ENCODE assay signal across 13 cellular contexts in the genomic region with DNA sequence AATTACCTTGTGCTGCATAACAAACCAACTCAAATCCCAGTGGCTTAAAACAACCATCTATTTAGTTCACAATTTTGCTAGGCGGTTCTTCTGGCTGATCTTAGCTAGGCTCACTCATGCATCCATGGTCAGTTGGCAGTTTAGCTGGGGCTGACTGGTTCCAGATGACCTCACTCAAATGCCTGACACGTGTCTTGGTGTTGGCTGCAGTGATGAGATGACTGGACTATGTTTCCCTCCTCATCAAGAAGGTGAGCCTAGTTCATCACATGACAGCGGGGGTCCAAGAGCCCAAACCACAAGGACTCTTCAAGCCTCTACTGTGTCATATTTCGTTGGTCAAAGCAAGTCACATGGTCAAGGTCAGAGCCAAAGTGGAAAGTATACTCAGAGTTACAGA. TPM values are rescaled to one million over a fixed set of nuclear protein-coding genes. Genes with fewer than 3 reads are reported as not detected.
DNase-seq lines count a peak whose midpoint lies in the region; ATAC-seq, FAIRE-seq and TF ChIP-seq lines count a peak whose summit lies in the region.
"Had no signal": no experiment of that assay in that cellular context is flagged by ENCODE, and none has a peak within 500 bp of the region (broad histone marks: within the 10 kb centered on the region; RNA-seq: fewer than 3 reads in every experiment).

No MANE protein-coding gene starts in this region.

- no peak for TF ChIP-seq CTCF in GM12865 (IDR thresholded peaks at IDR 0.05; ENCODE audit: insufficient read depth, low read depth, low read length, missing control alignments)
- TF ChIP-seq CTCF in foreskin fibroblast (IDR thresholded peaks at IDR 0.05; ENCODE audit: low read depth, low read length) = no peak
- TF ChIP-seq CTCF in gastroesophageal sphincter (IDR thresholded peaks at IDR 0.05) = no peak
- no peak for TF ChIP-seq CTCF in GM23338 (conservative IDR thresholded peaks at IDR 0.05; ENCODE audit: low read depth in 2 of 2)

- DNase-seq in GM12865 (ENCODE audit: low read depth) (peak; percentile 42), H54 (ENCODE audit: insufficient read length, low spot score) (no peak), M059J (ENCODE audit: low read depth) (peak; percentile 64), foreskin fibroblast (peak; percentile 47 to 55), SW 1271 (lab: John Stamatoyannopoulos, UW) (no peak), GM23338 (ENCODE audit: low spot score) (no peak), H7 (no peak)
- DNase-seq: activated T-cell treated with anti-CD3 and anti-CD28 coated beads for 4 hours, NCI-H446 treated with DMSO at 0.1 percent for 48 hours, Right ventricle myocardium superior, small intestine had no signal

- no peaks in the 10 kb centered on the region for H3K36me3 ChIP-seq in gastroesophageal sphincter
- H3K36me3 ChIP-seq in GM23338 (ENCODE audit: insufficient read depth) = no peaks in the 10 kb centered on the region
- no peaks in the 10 kb centered on the region for H3K36me3 ChIP-seq in H7 (replicated peaks; ENCODE audit: control insufficient read depth, insufficient read depth, low read length)

- H3K4me3 Mint-ChIP-seq in GM23338 = no peak overlapping the region

- no peaks in the 10 kb centered on the region for H3K9me3 ChIP-seq in gastroesophageal sphincter

- no peaks in the 10 kb centered on the region for H4K20me1 ChIP-seq in GM23338 (replicated peaks; ENCODE audit: insufficient read depth)
- H4K20me1 ChIP-seq: BLaER1 treated with 17β-estradiol and CSF1 and Interleukin-3, amounts not matched to agents 10 nM and 100 nM had no signal

- no peak overlapping the region for H3K27ac Mint-ChIP-seq in GM23338

- no peaks in the 10 kb centered on the region for H3K79me2 ChIP-seq in GM23338 (replicated peaks; ENCODE audit: insufficient read depth)

- peak; percentile 65 for FAIRE-seq in H54 (lab: Jason Lieb, UNC)
- FAIRE-seq: small intestine had no signal

- H3K4me1 ChIP-seq in gastroesophageal sphincter (no peaks in the 10 kb centered on the region), GM23338 (ENCODE audit: insufficient read depth) (no peaks in the 10 kb centered on the region)

- no peak overlapping the region for H3K4me2 ChIP-seq in GM23338
- H3K4me2 ChIP-seq: BLaER1 treated with 17β-estradiol and CSF1 and Interleukin-3, amounts not matched to agents 10 nM and 100 nM had no signal

- ATAC-seq in gastroesophageal sphincter = no peak
- ATAC-seq in GM23338 = no peak

- H3K4me1 Mint-ChIP-seq in GM23338 = peaks cover 3% of the 10 kb centered on the region; the same call in 2 of the 3 replicates

- 72 to 100% methylated on average over 1 to 2 of the region's 4 CpGs for WGBS in gastroesophageal sphincter (ENCODE audit: low coverage in 1 of 2), 2 donors

- H3K27ac ChIP-seq in gastroesophageal sphincter (no peak overlapping the region), GM23338 (ENCODE audit: low read depth) (no peak overlapping the region)
- H3K27ac ChIP-seq: BLaER1 treated with 17β-estradiol and CSF1 and Interleukin-3, amounts not matched to agents 10 nM and 100 nM had no signal

- H3K9me2 ChIP-seq in GM23338 (ENCODE audit: insufficient read depth) = 0 out of 2 replicates have a peak, but pooled peaks cover 6% of the 10 kb centered on the region

- no peak for TF ChIP-seq POLR2A in H54 (IDR thresholded peaks at IDR 0.05; ENCODE audit: low read depth, low read length)
- no peak for TF ChIP-seq POLR2A in gastroesophageal sphincter (IDR thresholded peaks at IDR 0.05)

- TF ChIP-seq EP300 in gastroesophageal sphincter (IDR thresholded peaks at IDR 0.05) = no peak

- H3F3A ChIP-seq in GM23338 (replicated peaks; ENCODE audit: low read depth) = no peaks in the 10 kb centered on the region

- no peaks in the 10 kb centered on the region for H3K27me3 ChIP-seq in gastroesophageal sphincter
- H3K27me3 ChIP-seq in GM23338 (ENCODE audit: insufficient read depth) = no peaks in the 10 kb centered on the region
- H3K27me3 ChIP-seq in H7 (ENCODE audit: control insufficient read depth, insufficient read depth, low read length) = no peaks in the 10 kb centered on the region
- H3K27me3 ChIP-seq: BLaER1 treated with 17β-estradiol and CSF1 and Interleukin-3, amounts not matched to agents 10 nM and 100 nM had no signal

- H3K36me3 Mint-ChIP-seq in GM23338 (ENCODE audit: low read depth) = peaks cover 3% of the 10 kb centered on the region; the same call in 1 of the 3 replicates

- no peaks in the 10 kb centered on the region for H3K27me3 Mint-ChIP-seq in GM23338 (ENCODE audit: insufficient read depth, low read depth, poor library complexity)

- peaks cover 16% of the 10 kb centered on the region for H3K9me3 Mint-ChIP-seq in GM23338

- H3K4me3 ChIP-seq in GM12865 (ENCODE audit: low read depth, low read length) = no peak overlapping the region
- H3K4me3 ChIP-seq in foreskin fibroblast (ENCODE audit: low read depth in 1 of 2, low read length in 2 of 2) = no peak overlapping the region
- no peak overlapping the region for H3K4me3 ChIP-seq in gastroesophageal sphincter
- no peak overlapping the region for H3K4me3 ChIP-seq in GM23338
- no peak overlapping the region for H3K4me3 ChIP-seq in H7 (ENCODE audit: insufficient read depth, low read depth, low read length)
- H3K4me3 ChIP-seq: BLaER1 treated with 17β-estradiol and CSF1 and Interleukin-3, amounts not matched to agents 10 nM and 100 nM had no signal

- no peak overlapping the region for H2AFZ ChIP-seq in GM23338

TF ChIP-seq in GM23338, 12 proteins besides CTCF, POLR2A, EP300 and RAD21:
- TF ChIP-seq EZH2phosphoT487 (IDR thresholded peaks at IDR 0.05; ENCODE audit: unreplicated experiment) = no peak
- no peak for TF ChIP-seq POLR2AphosphoS5 (IDR thresholded peaks at IDR 0.05; ENCODE audit: low read depth)
- TF ChIP-seq JUNB (IDR thresholded peaks at IDR 0.05; ENCODE audit: unreplicated experiment) = no peak
- no peak for TF ChIP-seq EZH2 (IDR thresholded peaks at IDR 0.05; ENCODE audit: low read depth, unreplicated experiment)
- TF ChIP-seq NANOG (IDR thresholded peaks at IDR 0.05; ENCODE audit: borderline replicate concordance) = no peak
- no peak for TF ChIP-seq ZNF331 (CRISPR knock-in tag; IDR thresholded peaks at IDR 0.05; ENCODE audit: low read depth)
- TF ChIP-seq, protein P1, sequence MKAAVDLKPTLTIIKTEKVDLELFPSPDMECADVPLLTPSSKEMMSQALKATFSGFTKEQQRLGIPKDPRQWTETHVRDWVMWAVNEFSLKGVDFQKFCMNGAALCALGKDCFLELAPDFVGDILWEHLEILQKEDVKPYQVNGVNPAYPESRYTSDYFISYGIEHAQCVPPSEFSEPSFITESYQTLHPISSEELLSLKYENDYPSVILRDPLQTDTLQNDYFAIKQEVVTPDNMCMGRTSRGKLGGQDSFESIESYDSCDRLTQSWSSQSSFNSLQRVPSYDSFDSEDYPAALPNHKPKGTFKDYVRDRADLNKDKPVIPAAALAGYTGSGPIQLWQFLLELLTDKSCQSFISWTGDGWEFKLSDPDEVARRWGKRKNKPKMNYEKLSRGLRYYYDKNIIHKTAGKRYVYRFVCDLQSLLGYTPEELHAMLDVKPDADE (IDR thresholded peaks at IDR 0.05) = no peak
- TF ChIP-seq, protein P2, sequence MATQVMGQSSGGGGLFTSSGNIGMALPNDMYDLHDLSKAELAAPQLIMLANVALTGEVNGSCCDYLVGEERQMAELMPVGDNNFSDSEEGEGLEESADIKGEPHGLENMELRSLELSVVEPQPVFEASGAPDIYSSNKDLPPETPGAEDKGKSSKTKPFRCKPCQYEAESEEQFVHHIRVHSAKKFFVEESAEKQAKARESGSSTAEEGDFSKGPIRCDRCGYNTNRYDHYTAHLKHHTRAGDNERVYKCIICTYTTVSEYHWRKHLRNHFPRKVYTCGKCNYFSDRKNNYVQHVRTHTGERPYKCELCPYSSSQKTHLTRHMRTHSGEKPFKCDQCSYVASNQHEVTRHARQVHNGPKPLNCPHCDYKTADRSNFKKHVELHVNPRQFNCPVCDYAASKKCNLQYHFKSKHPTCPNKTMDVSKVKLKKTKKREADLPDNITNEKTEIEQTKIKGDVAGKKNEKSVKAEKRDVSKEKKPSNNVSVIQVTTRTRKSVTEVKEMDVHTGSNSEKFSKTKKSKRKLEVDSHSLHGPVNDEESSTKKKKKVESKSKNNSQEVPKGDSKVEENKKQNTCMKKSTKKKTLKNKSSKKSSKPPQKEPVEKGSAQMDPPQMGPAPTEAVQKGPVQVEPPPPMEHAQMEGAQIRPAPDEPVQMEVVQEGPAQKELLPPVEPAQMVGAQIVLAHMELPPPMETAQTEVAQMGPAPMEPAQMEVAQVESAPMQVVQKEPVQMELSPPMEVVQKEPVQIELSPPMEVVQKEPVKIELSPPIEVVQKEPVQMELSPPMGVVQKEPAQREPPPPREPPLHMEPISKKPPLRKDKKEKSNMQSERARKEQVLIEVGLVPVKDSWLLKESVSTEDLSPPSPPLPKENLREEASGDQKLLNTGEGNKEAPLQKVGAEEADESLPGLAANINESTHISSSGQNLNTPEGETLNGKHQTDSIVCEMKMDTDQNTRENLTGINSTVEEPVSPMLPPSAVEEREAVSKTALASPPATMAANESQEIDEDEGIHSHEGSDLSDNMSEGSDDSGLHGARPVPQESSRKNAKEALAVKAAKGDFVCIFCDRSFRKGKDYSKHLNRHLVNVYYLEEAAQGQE (IDR thresholded peaks at IDR 0.05; ENCODE audit: unreplicated experiment) = no peak
- no peak for TF ChIP-seq STAT1 (IDR thresholded peaks at IDR 0.05; ENCODE audit: unreplicated experiment)
- TF ChIP-seq CREB1 (CRISPR knock-in tag; IDR thresholded peaks at IDR 0.05; ENCODE audit: low read depth) = no peak
- no peak for TF ChIP-seq ZNF114 (CRISPR knock-in tag; IDR thresholded peaks at IDR 0.05)

RNA-seq across cellular contexts. Expression of gene ACTR3, which starts 42.7 kb away (rescaled TPM):
- total RNA-seq in M059J (2014; rRNA removed; shearing (Covaris generic)) = 272 and 393 TPM in 2 replicates
- 100 to 1,000 TPM; 181 to 266 (median 200) TPM for total RNA-seq in gastroesophageal sphincter
- total RNA-seq in GM23338 (2014; rRNA removed; shearing (Covaris generic)) = 137 and 138 TPM in 2 replicates
- polyA plus RNA-seq in GM23338 (2016; fragmentation: Nextera tagmentation; extraction: Ambion mirVana) = 47.8 and 63.7 TPM in 2 replicates
- total RNA-seq in H7 (2014; rRNA removed; shearing (Covaris generic)) = 113 and 133 TPM in 2 replicates

Comparison
In these comparisons a context has a peak if more than half of its experiments do, and no peak if none do; other contexts are left out.
1. DNase-seq: peak in GM12865 (single experiment), M059J (single experiment) and foreskin fibroblast (2 of 2); none in H54 (single experiment), SW 1271 (0 of 2), GM23338 (single experiment) and H7 (single experiment).